8 cellular contexts compared by ENCODE assay signal in the genomic region with DNA sequence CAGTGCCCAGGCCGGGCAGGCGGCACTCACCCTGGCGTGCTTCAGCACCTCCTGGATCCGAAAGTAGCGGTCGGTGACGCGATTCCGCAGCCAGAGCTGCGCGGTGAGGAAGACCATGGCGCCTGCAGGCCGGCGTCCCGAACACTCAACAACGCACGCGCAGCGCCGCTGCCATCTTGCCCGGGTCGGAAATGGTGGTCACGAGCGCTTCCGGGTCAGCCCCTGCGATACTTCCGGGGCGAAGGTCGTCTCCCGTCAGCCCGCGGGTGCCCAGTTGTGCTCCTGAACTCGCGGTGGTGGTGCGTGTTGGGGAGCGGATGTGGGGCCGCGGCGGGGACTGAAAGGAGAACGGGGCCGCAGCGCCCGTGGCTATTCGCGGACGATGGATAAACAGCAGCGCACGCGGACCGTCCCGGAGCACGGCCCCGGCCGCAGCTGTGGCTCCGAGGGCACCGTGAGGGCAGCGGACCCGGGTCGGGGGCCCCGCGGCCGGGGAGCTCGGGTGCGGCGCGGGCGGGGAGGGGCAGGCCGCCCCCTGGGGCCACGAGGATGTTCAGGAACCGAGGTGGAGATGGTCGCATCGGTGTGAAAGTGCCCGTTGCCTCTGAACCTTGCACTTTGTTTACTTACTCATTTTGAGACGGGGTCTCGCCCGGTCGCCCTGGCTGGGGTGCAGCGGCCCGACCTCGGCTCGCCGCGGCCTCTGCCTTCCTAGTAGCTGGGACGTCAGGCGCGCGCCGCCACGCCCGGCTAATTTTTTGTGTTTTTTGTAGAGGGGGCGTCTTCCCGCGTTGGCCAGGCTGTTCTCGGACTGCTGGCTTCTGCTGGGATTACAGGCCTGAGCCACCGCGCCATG. TPM values are rescaled to one million over a fixed set of nuclear protein-coding genes. Genes with fewer than 3 reads are reported as not detected.
DNase-seq lines count a peak whose midpoint lies in the region; ATAC-seq and TF ChIP-seq lines count a peak whose summit lies in the region.

TSS of gene MRPL20 (minus strand) at position 193 of the 856 bp plus-strand sequence. CDS start at position 117, 76 bp downstream.

- peak within 1 kb of the TSS; percentile 96 for H3K9ac ChIP-seq in GM23248

- peaks cover 69% of the 10 kb centered on the region for H3K79me2 ChIP-seq in DOHH2 (ENCODE audit: control insufficient read depth, low read length)
- peaks cover 71% of the 10 kb centered on the region for H3K79me2 ChIP-seq in GM23248 (ENCODE audit: insufficient read depth)

- 1% methylated on average over 52 to 90 of the region's 96 CpGs for WGBS in GM23248 (ENCODE audit: low coverage in 1 of 2, low lambda C conversion rate in 2 of 2, missing lambda C conversion rate in 2 of 2), 2 experiments

- no peaks in the 10 kb centered on the region for H3K27me3 Mint-ChIP-seq in naive B cell
- H3K27me3 Mint-ChIP-seq in stimulated activated memory B cell treated with anti-CD40 and anti-IgM and Interleukin-4, amounts not matched to agents 10 μg/mL and 1 μg/mL and 100 μg/mL, for 72 hours, result no peaks in the 10 kb centered on the region

- H3K9me3 ChIP-seq in DOHH2 (ENCODE audit: control insufficient read depth, insufficient read depth, low read length) (no peaks in the 10 kb centered on the region), GM23248 (ENCODE audit: low read depth) (no peaks in the 10 kb centered on the region)

- peak within 1 kb of the TSS; percentile 83 to 97 (median 92) for H3K27ac Mint-ChIP-seq in naive B cell
- H3K27ac Mint-ChIP-seq in stimulated activated memory B cell treated with anti-CD40 and anti-IgM and Interleukin-4, amounts not matched to agents 10 μg/mL and 1 μg/mL and 100 μg/mL, for 72 hours, result peak within 1 kb of the TSS; percentile 91

- H3K36me3 ChIP-seq in DOHH2 (ENCODE audit: control insufficient read depth, low read length) (peaks cover 65% of the 10 kb centered on the region), GM23248 (ENCODE audit: low read depth) (0 out of 2 replicates have a peak, but pooled peaks cover 5% of the 10 kb centered on the region)

- no peaks in the 10 kb centered on the region for H3K36me3 Mint-ChIP-seq in naive B cell
- H3K36me3 Mint-ChIP-seq in stimulated activated memory B cell treated with anti-CD40 and anti-IgM and Interleukin-4, amounts not matched to agents 10 μg/mL and 1 μg/mL and 100 μg/mL, for 72 hours, result peaks cover 40% of the 10 kb centered on the region

- H3K4me3 ChIP-seq in DOHH2 (ENCODE audit: low read length) (peak within 1 kb of the TSS; percentile 93), GM23248 (peak within 1 kb of the TSS; percentile 90)

- H3K9me3 Mint-ChIP-seq in naive B cell, result no peaks in the 10 kb centered on the region
- H3K9me3 Mint-ChIP-seq in stimulated activated memory B cell treated with anti-CD40 and anti-IgM and Interleukin-4, amounts not matched to agents 10 μg/mL and 1 μg/mL and 100 μg/mL, for 72 hours, result no peaks in the 10 kb centered on the region

- H3K27ac ChIP-seq in DOHH2 (ENCODE audit: low read depth, low read length) (peak within 1 kb of the TSS; percentile 67), GM23248 (peak within 1 kb of the TSS; percentile 70)

- TF ChIP-seq CTCF in DOHH2 (IDR thresholded peaks at IDR 0.05; ENCODE audit: low read depth, low read length, poor library complexity, severe bottlenecking), result no peak

- peaks cover 14 to 49% (median 19%) of the 10 kb centered on the region in 3 donors for H3K4me1 Mint-ChIP-seq in naive B cell
- peaks cover 41% of the 10 kb centered on the region for H3K4me1 Mint-ChIP-seq in stimulated activated memory B cell treated with anti-CD40 and anti-IgM and Interleukin-4, amounts not matched to agents 10 μg/mL and 1 μg/mL and 100 μg/mL, for 72 hours

- peaks cover 6% of the 10 kb centered on the region; the same call in 1 of the 2 replicates for H4K20me1 ChIP-seq in DOHH2 (ENCODE audit: control insufficient read depth, insufficient read depth, low read depth, low read length)
- H4K20me1 ChIP-seq in GM23248 (ENCODE audit: insufficient read depth), result 0 out of 2 replicates have a peak, but pooled peaks cover 3% of the 10 kb centered on the region

- in situ Hi-C loops in GM23248 (cut with MboI), result no loop called here

- H3K4me2 ChIP-seq in DOHH2 (ENCODE audit: low read length) (peak within 1 kb of the TSS; percentile 85), GM23248 (ENCODE audit: unreplicated experiment) (peak within 1 kb of the TSS; percentile 80)

- H3K4me1 ChIP-seq in DOHH2 (ENCODE audit: control insufficient read depth, low read length) (peaks cover 18% of the 10 kb centered on the region), GM23248 (ENCODE audit: insufficient read depth) (peaks cover 17% of the 10 kb centered on the region)

- DNase-seq in GM23248, result peak; percentile 97
- peak; percentile 86 to 89 for DNase-seq in Kasumi-1 (lab: John Stamatoyannopoulos, UW)
- DNase-seq in RKO (ENCODE audit: low spot score), result peak; percentile 94
- DNase-seq in activated T-helper 1 cell treated with Interleukin-2 at 50 U/mL for 16 hours (ENCODE audit: low read depth), result peak; percentile 95
- DNase-seq in fibroblast of gingiva (ENCODE audit: low read depth), result peak; percentile 87
- peak; percentile 92 for DNase-seq in naive B cell

- H3K9me2 ChIP-seq in DOHH2 (replicated peaks; ENCODE audit: control insufficient read depth, low read length), result no peaks in the 10 kb centered on the region
- H3K9me2 ChIP-seq in GM23248 (ENCODE audit: insufficient read depth), result no peaks in the 10 kb centered on the region

- H3F3A ChIP-seq in DOHH2 (ENCODE audit: control insufficient read depth, insufficient read depth) (peaks cover 17% of the 10 kb centered on the region), GM23248 (ENCODE audit: insufficient read depth) (peaks cover 21% of the 10 kb centered on the region)

- peak; percentile 95 to 96 for ATAC-seq in naive B cell (ENCODE audit: low read depth in 2 of 2)
- peak; percentile 98 for ATAC-seq in stimulated activated memory B cell treated with anti-CD40 and anti-IgM and Interleukin-4, amounts not matched to agents 10 μg/mL and 1 μg/mL and 100 μg/mL, for 72 hours

- peak within 1 kb of the TSS; percentile 82 for H2AFZ ChIP-seq in GM23248

- H3K27me3 ChIP-seq in DOHH2 (ENCODE audit: control insufficient read depth, low read length) (no peaks in the 10 kb centered on the region), GM23248 (replicated peaks; ENCODE audit: insufficient read depth) (no peaks in the 10 kb centered on the region)

- peak within 1 kb of the TSS; percentile 91 to 98 (median 94) for H3K4me3 Mint-ChIP-seq in naive B cell
- H3K4me3 Mint-ChIP-seq in stimulated activated memory B cell treated with anti-CD40 and anti-IgM and Interleukin-4, amounts not matched to agents 10 μg/mL and 1 μg/mL and 100 μg/mL, for 72 hours, result peak within 1 kb of the TSS; percentile 92

RNA-seq across cellular contexts. Expression of gene MRPL20, which starts in this region (rescaled TPM):
- 88.9 and 105 TPM in 2 replicates for total RNA-seq in GM23248 (2014; rRNA removed; shearing (Covaris generic))
- polyA plus RNA-seq in GM23248 (2016; fragmentation: Nextera tagmentation; extraction: Ambion mirVana) (176 and 181 TPM in 2 replicates), naive B cell (ENCODE audit: low read depth in 6 of 6) (100 to 1,000 TPM in 3 of 6 donors, 10 to 100 TPM in 3; 75.1 to 129 (median 102) TPM)

Comparison
In these comparisons a context has a peak if more than half of its experiments do, and no peak if none do; other contexts are left out.
1. Peak in every context shown above with its lines: DNase-seq, ATAC-seq, H3K4me3 ChIP-seq and H3K27ac ChIP-seq.